ENCODE assay signal across 25 cellular contexts in genomic region chr5:64156276-64156675, GRCh38. TPM values are rescaled to one million over a fixed set of nuclear protein-coding genes. Genes with fewer than 3 reads are reported as not detected.
"Had no signal": no experiment of that assay in that cellular context is flagged by ENCODE, and none has a peak within 500 bp of the region (broad histone marks: within the 10 kb centered on the region; RNA-seq: fewer than 3 reads in every experiment).

No MANE protein-coding gene starts in this region.

- H3K27ac ChIP-seq: SJSA1, SK-N-MC had no signal

- H3K4me3 ChIP-seq: MG63, SJSA1, SK-N-MC had no signal

- ATAC-seq: HepG2 had no signal

- DNase-seq: IMR-90, Karpas-422, KG1, MG63, NCI-H1092, NCI-H1105 treated with DMSO at 0.1 percent for 48 hours, NCI-H1417 treated with DMSO at 0.1 percent for 48 hours, NCI-H146, NCI-H1694 treated with DMSO at 0.1 percent for 48 hours, NCI-H1930, NCI-H2081, NCI-H2107, NCI-H2171, NCI-H226, NCI-H446, NCI-H510A, NCI-H524 treated with DMSO at 0.1 percent for 48 hours, NCI-H69, NCI-H774, Right ventricle myocardium superior, RPMI8226, SIG-M5 had no signal

- H3K9me3 ChIP-seq: MG63, SJSA1 had no signal

- H3K27me3 ChIP-seq: MG63, SJSA1 had no signal

- H3K4me1 ChIP-seq: SJSA1 had no signal

- H3K36me3 ChIP-seq: MG63, SJSA1 had no signal

RNA-seq across cellular contexts. Expression of gene RNF180, which starts 9.4 kb away (rescaled TPM):
- polyA plus RNA-seq: HepG2 had no signal
